ENCODE assay signal across 10 cellular contexts in genomic region chr2:168521342-168521741, GRCh38.
DNase-seq lines count a peak whose midpoint lies in the region; ATAC-seq and TF ChIP-seq lines count a peak whose summit lies in the region.
"Had no signal": no experiment of that assay in that cellular context is flagged by ENCODE, and none has a peak within 500 bp of the region (broad histone marks: within the 10 kb centered on the region; RNA-seq: fewer than 3 reads in every experiment).

No MANE protein-coding gene starts in this region.

- H3K4me1 Mint-ChIP-seq in activated naive CD4-positive, alpha-beta T cell treated with anti-CD3 and anti-CD28 coated beads for 36 hours (ENCODE audit: low read depth), result peaks cover 50% of the 10 kb centered on the region
- H3K4me1 Mint-ChIP-seq: memory B cell had no signal

- intact Hi-C loops in Right ventricle myocardium inferior (cut with DNase I) (loop anchor here (10.0 kb wide), 1 partner anchor 233 kb away; no protein-coding TSS in a partner anchor), cardiac septum (cut with DNase I) (no loop called here)
- intact Hi-C loops in activated naive CD4-positive, alpha-beta T cell treated with anti-CD3 and anti-CD28 coated beads for 36 hours (cut with micrococcal nuclease), result no loop called here

- no peak overlapping the region for H3K27ac Mint-ChIP-seq in activated naive CD4-positive, alpha-beta T cell treated with anti-CD3 and anti-CD28 coated beads for 36 hours
- H3K27ac Mint-ChIP-seq: memory B cell had no signal

- in situ Hi-C loops in GM13977 (cut with MboI; ENCODE audit: low pct_unique_long_range_greater_than_20kb, low sequenced_read_pairs, unreplicated experiment), result no loop called here

- no peak overlapping the region for H3K4me3 Mint-ChIP-seq in activated naive CD4-positive, alpha-beta T cell treated with anti-CD3 and anti-CD28 coated beads for 36 hours
- H3K4me3 Mint-ChIP-seq: memory B cell had no signal

- ATAC-seq in Right ventricle myocardium inferior, result peak; percentile 42

- CTCF ChIA-PET in activated naive CD4-positive, alpha-beta T cell treated with anti-CD3 and anti-CD28 coated beads for 36 hours (lab: Charles Lee), result no interaction called here

- no peaks in the 10 kb centered on the region for H3K27me3 Mint-ChIP-seq in activated naive CD4-positive, alpha-beta T cell treated with anti-CD3 and anti-CD28 coated beads for 36 hours (ENCODE audit: low read depth)
- H3K27me3 Mint-ChIP-seq: memory B cell had no signal

- H3K36me3 Mint-ChIP-seq in activated naive CD4-positive, alpha-beta T cell treated with anti-CD3 and anti-CD28 coated beads for 36 hours (ENCODE audit: low read depth), result no peaks in the 10 kb centered on the region
- H3K36me3 Mint-ChIP-seq: memory B cell had no signal

- TF ChIP-seq CTCF in GM13977 (IDR thresholded peaks at IDR 0.05; ENCODE audit: extremely low read depth, insufficient read depth, missing control alignments), result no peak

- DNase-seq in Right ventricle myocardium inferior (ENCODE audit: missing footprints) (no peak), cardiac septum (ENCODE audit: low spot score) (no peak), amniotic epithelial cell (ENCODE audit: low read depth) (peak; percentile 45), iris pigment epithelial cell (ENCODE audit: low read depth) (peak; percentile 51), NCI-H2107 (lab: John Stamatoyannopoulos, UW) (no peak), GM13977 (ENCODE audit: low spot score) (no peak)
- no peak for DNase-seq in central memory CD4-positive, alpha-beta T cell
- no peak for DNase-seq in activated naive CD4-positive, alpha-beta T cell treated with anti-CD3 and anti-CD28 coated beads for 36 hours
- DNase-seq: EL had no signal

- no peaks in the 10 kb centered on the region for H3K9me3 Mint-ChIP-seq in activated naive CD4-positive, alpha-beta T cell treated with anti-CD3 and anti-CD28 coated beads for 36 hours
- H3K9me3 Mint-ChIP-seq: memory B cell had no signal

Comparison
In these comparisons a context has a peak if more than half of its experiments do, and no peak if none do; other contexts are left out.
1. DNase-seq: peak in amniotic epithelial cell (single experiment) and iris pigment epithelial cell (single experiment); none in Right ventricle myocardium inferior (single experiment), cardiac septum (single experiment), NCI-H2107 (single experiment), central memory CD4-positive, alpha-beta T cell (single experiment), GM13977 (single experiment) and activated naive CD4-positive, alpha-beta T cell treated with anti-CD3 and anti-CD28 coated beads for 36 hours (single experiment).